In the genomic region with DNA sequence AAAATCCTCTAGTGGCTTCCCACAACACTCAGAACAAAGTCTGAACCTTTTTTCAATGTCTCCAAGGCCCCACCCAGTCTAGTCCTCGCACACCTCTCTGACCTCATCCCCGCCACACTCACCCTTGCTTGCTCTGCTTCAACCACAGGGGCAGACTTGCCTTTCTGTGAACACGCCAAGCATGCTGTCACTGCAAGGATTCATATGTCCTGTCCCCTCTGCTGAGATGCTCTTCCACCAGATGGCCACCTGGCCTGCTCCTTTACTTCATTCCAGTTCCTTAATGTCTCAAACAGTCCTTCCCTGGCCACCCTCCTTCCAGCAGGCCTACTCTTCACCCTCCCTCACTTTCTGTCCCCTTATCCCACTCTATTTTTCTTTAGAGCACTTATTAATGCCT, we compare ENCODE assay signal across 20 cellular contexts.
DNase-seq lines count a peak whose midpoint lies in the region; ATAC-seq, FAIRE-seq and TF ChIP-seq lines count a peak whose summit lies in the region.
"Had no signal": no experiment of that assay in that cellular context is flagged by ENCODE, and none has a peak within 500 bp of the region (broad histone marks: within the 10 kb centered on the region; RNA-seq: fewer than 3 reads in every experiment).

No MANE protein-coding gene starts in this region.

- H3K27me3 ChIP-seq in Loucy (ENCODE audit: insufficient read depth, low read length, poor library complexity, severe bottlenecking) (no peaks in the 10 kb centered on the region), GM12878 (replicated peaks in 1 of 2; ENCODE audit: control insufficient read depth in 2 of 2, insufficient read depth in 2 of 2, low read length in 1 of 2) (no peaks in the 10 kb centered on the region)

- H3K36me3 ChIP-seq in Loucy (ENCODE audit: insufficient read depth, low read length) (no peaks in the 10 kb centered on the region), GM12878 (ENCODE audit: control insufficient read depth in 2 of 2, insufficient read depth in 2 of 2, low read length in 1 of 2) (no peaks in the 10 kb centered on the region)

- no peak overlapping the region for H3K9ac ChIP-seq in Loucy (ENCODE audit: low read depth, low read length, poor library complexity, severe bottlenecking)
- no peak overlapping the region for H3K9ac ChIP-seq in GM12878 (ENCODE audit: control insufficient read depth, insufficient read depth, low read length)

- TF ChIP-seq POLR2A in GM12878 (IDR thresholded peaks at IDR 0.05; ENCODE audit: low read depth, low read length): no peak

- no peaks in the 10 kb centered on the region for H3F3A ChIP-seq in Loucy (ENCODE audit: low read depth)

- H3K4me3 ChIP-seq in Loucy (ENCODE audit: low read length, poor library complexity, severe bottlenecking) (no peak overlapping the region), GM12878 (no peak overlapping the region)

- TF ChIP-seq CTCF in Loucy (conservative IDR thresholded peaks at IDR 0.05; ENCODE audit: low read length) (peak; percentile 35), GM12878 (IDR thresholded peaks at IDR 0.05 in 2 of 3, conservative IDR thresholded peaks at IDR 0.05 in 1 of 3; ENCODE audit: control insufficient read depth in 2 of 3, extremely low read depth in 1 of 3, insufficient read depth in 1 of 3, low read depth in 3 of 3, low read length in 3 of 3) (peak in 1 of 3 experiments; percentile 4; a peak in 1 of 6 replicates)

- no TSS peak for BruUV-seq in GM12878 (replicated peaks; lab: Mats Ljungman, UMichigan)

- H3K4me2 ChIP-seq in Loucy (ENCODE audit: low read depth, low read length, poor library complexity, severe bottlenecking) (no peak overlapping the region), GM12878 (ENCODE audit: control insufficient read depth, insufficient read depth) (no peak overlapping the region)

- H3K4me1 ChIP-seq in Loucy (ENCODE audit: insufficient read depth, low read length, poor library complexity, severe bottlenecking) (no peaks in the 10 kb centered on the region), GM12878 (ENCODE audit: control insufficient read depth, insufficient read depth, low read length) (no peaks in the 10 kb centered on the region)

- 8% methylated on average over 3 of the region's 3 CpGs for WGBS in GM12878 (ENCODE audit: insufficient coverage, insufficient replicate concordance, low lambda C conversion rate, missing lambda C conversion rate)

- no peaks in the 10 kb centered on the region for H3K36me3 Mint-ChIP-seq in stimulated activated effector memory CD8-positive, alpha-beta T cell treated with anti-CD3 and anti-CD28 coated beads, Interleukin-12 subunit alpha, Interleukin-12 subunit beta, amount 100 ng/mL, for 72 hours
- no peaks in the 10 kb centered on the region for H3K36me3 Mint-ChIP-seq in activated CD8-positive, alpha-beta memory T cell treated with anti-CD3 and anti-CD28 coated beads, Interleukin-2, amount 10 ng/mL, durations not matched to agents 7 days and 5 days

- DNase-seq in NCI-H82 (lab: John Stamatoyannopoulos, UW): peak; percentile 12
- DNase-seq in NCI-H82 treated with DMSO at 0.1 percent for 48 hours (lab: John Stamatoyannopoulos, UW; ENCODE audit: unreplicated experiment): no peak
- no peak for DNase-seq in GM12878 (ENCODE audit: low read depth, low spot score)
- no peak for DNase-seq in stimulated activated effector memory CD8-positive, alpha-beta T cell treated with anti-CD3 and anti-CD28 coated beads, Interleukin-12 subunit alpha, Interleukin-12 subunit beta, amount 100 ng/mL, for 72 hours (ENCODE audit: low spot score in 2 of 2)
- DNase-seq in NOMO-1 treated with dmso at 0.1 percent for 144 hours (lab: John Stamatoyannopoulos, UW; ENCODE audit: unreplicated experiment): no peak
- DNase-seq in activated CD8-positive, alpha-beta memory T cell treated with anti-CD3 and anti-CD28 coated beads, Interleukin-2, amount 10 ng/mL, durations not matched to agents 7 days and 5 days: no peak
- no peak for DNase-seq in anterior cingulate cortex (lab: John Stamatoyannopoulos, UW)
- DNase-seq: C1 segment of cervical spinal cord; DMS153; GOT3; KBM-7; NCI-H1436 treated with DMSO at 0.1 percent for 48 hours; NCI-H2081; NCI-H510A treated with DMSO at 0.1 percent for 48 hours; NK-92 treated with Interleukin-12 subunit alpha and Interleukin-12 subunit beta, amount 100 ng/mL, for 24 hours; RPMI8226 had no signal

- no peak overlapping the region for H3K27ac Mint-ChIP-seq in stimulated activated effector memory CD8-positive, alpha-beta T cell treated with anti-CD3 and anti-CD28 coated beads, Interleukin-12 subunit alpha, Interleukin-12 subunit beta, amount 100 ng/mL, for 72 hours
- H3K27ac Mint-ChIP-seq in activated CD8-positive, alpha-beta memory T cell treated with anti-CD3 and anti-CD28 coated beads, Interleukin-2, amount 10 ng/mL, durations not matched to agents 7 days and 5 days: no peak overlapping the region

- SMC1A ChIA-PET in GM12878 (lab: Charles Lee; ENCODE audit: uncharacterized antibody, unreplicated experiment): interaction anchor here (0.9 kb wide), 1 partner anchor 650 kb away, joined by 4 read pairs; no protein-coding TSS in a partner anchor

- no peak for FAIRE-seq in GM12878 (lab: Jason Lieb, UNC)
- FAIRE-seq: A204.1, GM12891, GM18507 had no signal

- POLR2A ChIA-PET in GM12878 (lab: Charles Lee): no interaction called here

- H2AFZ ChIP-seq in Loucy (ENCODE audit: low read length) (no peak overlapping the region), GM12878 (ENCODE audit: control insufficient read depth, low read depth, low read length) (no peak overlapping the region)

- H4K20me1 ChIP-seq in Loucy (ENCODE audit: insufficient read depth, low read length, poor library complexity, severe bottlenecking) (no peaks in the 10 kb centered on the region), GM12878 (ENCODE audit: control insufficient read depth, insufficient read depth) (no peaks in the 10 kb centered on the region)

- RAD21 ChIA-PET in GM12878 (lab: Charles Lee; ENCODE audit: unreplicated experiment): interaction anchor here (1.6 kb wide), 1 partner anchor 457 kb away, joined by 3 read pairs; no protein-coding TSS in a partner anchor

- H3K79me2 ChIP-seq in Loucy (ENCODE audit: insufficient read depth, low read length) (no peaks in the 10 kb centered on the region), GM12878 (ENCODE audit: control insufficient read depth, insufficient read depth, low read length) (no peaks in the 10 kb centered on the region)

- no peak overlapping the region for H3K4me3 Mint-ChIP-seq in stimulated activated effector memory CD8-positive, alpha-beta T cell treated with anti-CD3 and anti-CD28 coated beads, Interleukin-12 subunit alpha, Interleukin-12 subunit beta, amount 100 ng/mL, for 72 hours
- no peak overlapping the region for H3K4me3 Mint-ChIP-seq in activated CD8-positive, alpha-beta memory T cell treated with anti-CD3 and anti-CD28 coated beads, Interleukin-2, amount 10 ng/mL, durations not matched to agents 7 days and 5 days

- in situ Hi-C loops in GM12878 (cut with MboI): no loop called here

- H3K27ac ChIP-seq in GM12878 (ENCODE audit: control insufficient read depth, insufficient read depth): no peak overlapping the region

- TF ChIP-seq RAD21 in GM12878 (IDR thresholded peaks at IDR 0.05; ENCODE audit: insufficient read depth, low read depth, low read length): peak; percentile 15; the same call in 1 of the 2 replicates

- peaks cover 2% of the 10 kb centered on the region for H3K27me3 Mint-ChIP-seq in activated CD8-positive, alpha-beta memory T cell treated with anti-CD3 and anti-CD28 coated beads, Interleukin-2, amount 10 ng/mL, durations not matched to agents 7 days and 5 days

- ATAC-seq in GM12878: 0 out of 3 replicates have a peak, but pooled peaks have one; percentile 29
- ATAC-seq in stimulated activated effector memory CD8-positive, alpha-beta T cell treated with anti-CD3 and anti-CD28 coated beads, Interleukin-12 subunit alpha, Interleukin-12 subunit beta, amount 100 ng/mL, for 72 hours: peak; percentile 8
- no peak for ATAC-seq in activated CD8-positive, alpha-beta memory T cell treated with anti-CD3 and anti-CD28 coated beads, Interleukin-2, amount 10 ng/mL, durations not matched to agents 7 days and 5 days

- H3K9me3 ChIP-seq in Loucy (ENCODE audit: insufficient read depth, low read depth, low read length): no peaks in the 10 kb centered on the region
- H3K9me3 ChIP-seq in GM12878 (replicated peaks; ENCODE audit: control insufficient read depth, insufficient read depth, low read length): no peaks in the 10 kb centered on the region

- peaks cover 6% of the 10 kb centered on the region for H3K4me1 Mint-ChIP-seq in stimulated activated effector memory CD8-positive, alpha-beta T cell treated with anti-CD3 and anti-CD28 coated beads, Interleukin-12 subunit alpha, Interleukin-12 subunit beta, amount 100 ng/mL, for 72 hours
- H3K4me1 Mint-ChIP-seq in activated CD8-positive, alpha-beta memory T cell treated with anti-CD3 and anti-CD28 coated beads, Interleukin-2, amount 10 ng/mL, durations not matched to agents 7 days and 5 days: peaks cover 5% of the 10 kb centered on the region

- no peaks in the 10 kb centered on the region for H3K9me3 Mint-ChIP-seq in stimulated activated effector memory CD8-positive, alpha-beta T cell treated with anti-CD3 and anti-CD28 coated beads, Interleukin-12 subunit alpha, Interleukin-12 subunit beta, amount 100 ng/mL, for 72 hours
- no peaks in the 10 kb centered on the region for H3K9me3 Mint-ChIP-seq in activated CD8-positive, alpha-beta memory T cell treated with anti-CD3 and anti-CD28 coated beads, Interleukin-2, amount 10 ng/mL, durations not matched to agents 7 days and 5 days (ENCODE audit: low read depth)

- no peak for TF ChIP-seq EP300 in GM12878 (IDR thresholded peaks at IDR 0.05; ENCODE audit: borderline replicate concordance in 1 of 2, control insufficient read depth in 1 of 2, low read depth in 2 of 2, low read length in 2 of 2)

- H3K9me2 ChIP-seq in Loucy (replicated peaks; ENCODE audit: low read depth, low read length): no peaks in the 10 kb centered on the region

- intact Hi-C loops in GM12878 (cut with micrococcal nuclease; ENCODE audit: unreplicated experiment): no loop called here

- CTCF ChIA-PET in GM12878 (lab: Yijun Ruan, JAX): no interaction called here
- CTCF ChIA-PET in activated CD8-positive, alpha-beta memory T cell treated with anti-CD3 and anti-CD28 coated beads, Interleukin-2, amount 10 ng/mL, durations not matched to agents 7 days and 5 days (lab: Charles Lee): no interaction called here

TF ChIP-seq in GM12878, 131 proteins besides CTCF, POLR2A, EP300 and RAD21 (continues in another document):
- TF ChIP-seq SREBF1 (IDR thresholded peaks at IDR 0.05; ENCODE audit: low read length) (no peak), CBX3 (IDR thresholded peaks at IDR 0.05; ENCODE audit: borderline replicate concordance, low read depth) (no peak), SREBF2 (IDR thresholded peaks at IDR 0.05; ENCODE audit: low read length) (no peak)
- TF ChIP-seq, protein P1, sequence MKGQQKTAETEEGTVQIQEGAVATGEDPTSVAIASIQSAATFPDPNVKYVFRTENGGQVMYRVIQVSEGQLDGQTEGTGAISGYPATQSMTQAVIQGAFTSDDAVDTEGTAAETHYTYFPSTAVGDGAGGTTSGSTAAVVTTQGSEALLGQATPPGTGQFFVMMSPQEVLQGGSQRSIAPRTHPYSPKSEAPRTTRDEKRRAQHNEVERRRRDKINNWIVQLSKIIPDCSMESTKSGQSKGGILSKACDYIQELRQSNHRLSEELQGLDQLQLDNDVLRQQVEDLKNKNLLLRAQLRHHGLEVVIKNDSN (IDR thresholded peaks at IDR 0.05; ENCODE audit: borderline replicate concordance, extremely low read length, insufficient read depth, low read depth, low read length): no peak
